28 cellular contexts compared by ENCODE assay signal in the genomic region with DNA sequence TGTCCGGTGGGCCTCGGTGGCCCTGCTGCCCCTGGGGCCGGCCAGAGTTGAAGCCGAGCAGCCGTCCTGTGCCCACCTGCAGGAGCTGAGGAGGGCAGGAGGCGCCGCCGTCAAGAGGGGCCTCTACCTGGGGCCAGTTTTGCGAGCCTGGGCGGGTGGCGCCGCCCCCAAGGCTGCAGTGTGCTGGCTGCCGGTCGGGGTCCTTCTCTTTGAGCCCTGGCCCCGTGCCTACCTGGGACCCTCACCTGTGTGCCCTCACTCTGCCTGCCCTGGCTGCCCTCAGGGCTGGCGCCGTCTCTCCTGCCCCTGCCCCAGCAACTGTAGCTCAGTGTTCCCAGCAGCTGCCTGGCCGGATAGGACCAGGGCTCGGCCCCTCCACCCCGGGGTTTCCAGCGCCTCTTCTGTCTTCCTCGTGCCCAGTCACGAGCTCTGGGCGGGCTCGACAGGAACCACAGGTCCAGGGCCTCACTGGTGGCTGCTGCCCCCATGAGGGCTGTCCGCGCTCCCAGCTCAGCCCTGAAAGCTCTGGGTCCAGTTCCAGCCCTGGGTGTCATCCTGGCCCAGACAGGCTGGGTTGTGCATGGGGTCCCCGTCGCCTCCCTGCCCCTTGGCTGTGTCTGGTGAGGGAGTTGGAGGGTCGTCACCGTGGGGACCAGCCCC. TPM values are rescaled to one million over a fixed set of nuclear protein-coding genes. Genes with fewer than 3 reads are reported as not detected.
DNase-seq lines count a peak whose midpoint lies in the region; ATAC-seq and TF ChIP-seq lines count a peak whose summit lies in the region.
"Had no signal": no experiment of that assay in that cellular context is flagged by ENCODE, and none has a peak within 500 bp of the region (broad histone marks: within the 10 kb centered on the region; RNA-seq: fewer than 3 reads in every experiment).

No MANE protein-coding gene starts in this region.

- 0 out of 2 replicates have a peak overlapping the region, but pooled peaks have one; percentile 14 for H3K27ac ChIP-seq in WERI-Rb-1
- H3K27ac ChIP-seq: esophagus squamous epithelium, lower lobe of right lung, ovary, right atrium auricular region, suprapubic skin had no signal

- intact Hi-C loops in head of caudate nucleus (cut with DNase I), result no loop called here
- intact Hi-C loops in posterior cingulate gyrus (cut with DNase I), result loop anchor here (5.0 kb wide), 1 partner anchor 51 kb away; no protein-coding TSS in a partner anchor
- intact Hi-C loops in cardiac septum (cut with DNase I), result no loop called here

- H3K4me3 ChIP-seq in WERI-Rb-1 (ENCODE audit: low read depth, low read length), result no peak overlapping the region
- H3K4me3 ChIP-seq: esophagus squamous epithelium, lower lobe of right lung, ovary, right atrium auricular region, suprapubic skin had no signal

- H3K27me3 ChIP-seq in WERI-Rb-1 (ENCODE audit: insufficient read depth, low read depth, severe bottlenecking), result no peaks in the 10 kb centered on the region
- H3K27me3 ChIP-seq: ovary, right atrium auricular region had no signal

- peak; percentile 27 for DNase-seq in Daoy (ENCODE audit: low read depth)
- DNase-seq in WERI-Rb-1, result no peak
- DNase-seq in head of caudate nucleus, result peak in 32 of 42 donors; percentile 37 to 80 (median 56)
- peak in 8 of 10 donors; percentile 41 to 94 (median 62) for DNase-seq in posterior cingulate gyrus
- no peak for DNase-seq in A172 (ENCODE audit: low spot score)
- DNase-seq in cardiac septum (ENCODE audit: low spot score), result no peak
- DNase-seq: activated CD4-positive, alpha-beta memory T cell treated with anti-CD3 and anti-CD28 coated beads for 36 hours; activated CD4-positive, CD25-positive, alpha-beta regulatory T cell treated with anti-CD3 and anti-CD28 coated beads, Interleukin-2, amount 50 U/mL, for 72 hours; activated CD8-positive, alpha-beta memory T cell treated with anti-CD3 and anti-CD28 coated beads, Interleukin-2, amount 50 U/mL, for 4 hours; activated naive CD4-positive, alpha-beta T cell treated with anti-CD3 and anti-CD28 coated beads, Interleukin-2, amount 50 U/mL, for 16 hours; esophagus squamous epithelium; GOT3; KG1; lower lobe of right lung; MM.1S; NCI-H1417 treated with DMSO at 0.1 percent for 48 hours; NCI-H2081 treated with DMSO at 0.1 percent for 48 hours; NCI-H345; NCI-H774; ovary; stimulated activated CD4-positive, alpha-beta T cell treated with anti-CD3 and anti-CD28 coated beads, Interleukin-2, amount 100 ng/mL, for 48 hours; T-helper 17 cell had no signal

- no peaks in the 10 kb centered on the region for H3K9me3 ChIP-seq in WERI-Rb-1 (ENCODE audit: severe bottlenecking)
- H3K9me3 ChIP-seq: esophagus squamous epithelium, lower lobe of right lung, ovary, right atrium auricular region, suprapubic skin had no signal

- ATAC-seq in GM18498 (IDR thresholded peaks at IDR 0.05; ENCODE audit: unreplicated experiment) (no peak), GM21737 (IDR thresholded peaks at IDR 0.05; ENCODE audit: unreplicated experiment) (no peak)
- ATAC-seq: lower lobe of right lung, SK-N-SH treated with all-trans-retinoic acid at 6 μM for 48 hours, T-helper 17 cell had no signal

- H3K36me3 ChIP-seq in WERI-Rb-1, result peaks cover 72% of the 10 kb centered on the region
- H3K36me3 ChIP-seq: esophagus squamous epithelium, lower lobe of right lung, ovary, right atrium auricular region, suprapubic skin had no signal

- TF ChIP-seq CTCF in WERI-Rb-1 (IDR thresholded peaks at IDR 0.05; ENCODE audit: low read depth, low read length), result no peak

RNA-seq across cellular contexts. Expression of gene MOB2, which starts 38.3 kb away (rescaled TPM):
- 14.6 and 21.0 TPM in 2 replicates for total RNA-seq in Daoy (2014; rRNA removed; shearing (Covaris generic))
- 22.4 and 25.8 TPM in 2 replicates for total RNA-seq in A172 (2014; rRNA removed; shearing (Covaris generic))
- total RNA-seq in cardiac septum, result 48.5 TPM

RNA-seq across cellular contexts. Expression of gene BRSK2, which starts 58.6 kb away (rescaled TPM):
- total RNA-seq in Daoy (2014; rRNA removed; shearing (Covaris generic)), result 0.17 TPM in 1 of 2 replicates, not detected in the other
- total RNA-seq in A172 (2014; rRNA removed; shearing (Covaris generic)), result 8.6 and 13.0 TPM in 2 replicates
- 0.16 TPM for total RNA-seq in cardiac septum
- total RNA-seq: bronchial epithelial cell had no signal

Comparison
In these comparisons a context has a peak if more than half of its experiments do, and no peak if none do; other contexts are left out.
1. DNase-seq: peak in Daoy (single experiment), head of caudate nucleus (32 of 42) and posterior cingulate gyrus (8 of 10); none in WERI-Rb-1 (single experiment), A172 (single experiment) and cardiac septum (single experiment).